33 cellular contexts compared by ENCODE assay signal in the genomic region with DNA sequence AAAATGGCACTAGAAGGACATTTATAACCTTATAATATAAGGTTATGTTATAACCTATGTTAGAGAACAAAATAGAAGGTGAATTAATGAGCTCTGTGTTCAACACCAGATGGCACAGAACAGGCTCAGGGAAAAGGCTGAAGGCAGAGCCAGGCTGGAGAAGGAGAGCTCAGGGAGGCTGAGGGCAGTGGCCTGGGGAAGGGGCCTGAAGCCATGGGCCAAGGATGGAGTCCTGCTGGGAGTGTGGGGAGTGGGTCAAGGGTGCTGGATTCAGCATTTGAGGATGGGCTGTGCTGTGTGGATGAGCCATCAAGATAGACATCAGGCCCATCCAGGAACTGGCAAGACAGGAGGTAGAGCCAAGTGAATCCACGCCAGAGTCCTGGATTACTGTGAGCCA.
"Had no signal": no experiment of that assay in that cellular context is flagged by ENCODE, and none has a peak within 500 bp of the region (broad histone marks: within the 10 kb centered on the region; RNA-seq: fewer than 3 reads in every experiment).

No MANE protein-coding gene starts in this region.

- H3K27me3 Mint-ChIP-seq: activated B cell treated with CpG ODN at 0.5 μM for 24 hours; activated CD4-positive, alpha-beta memory T cell treated with anti-CD3 and anti-CD28 coated beads for 36 hours; activated CD4-positive, alpha-beta T cell treated with anti-CD3 and anti-CD28 coated beads, Interleukin-2, amount 10 ng/mL, durations not matched to agents 24 days and 14 days; activated CD8-positive, alpha-beta T cell treated with anti-CD3 and anti-CD28 coated beads for 36 hours; activated naive CD4-positive, alpha-beta T cell treated with anti-CD3 and anti-CD28 coated beads, Interleukin-2, amount 10 ng/mL, durations not matched to agents 7 days and 5 days; activated naive CD8-positive, alpha-beta T cell treated with anti-CD3 and anti-CD28 coated beads for 36 hours; activated T-helper 17 cell treated with anti-CD3 and anti-CD28 coated beads, Interleukin-2, amount 50 U/mL, for 72 hours had no signal

- H3K27ac Mint-ChIP-seq: activated B cell treated with CpG ODN at 0.5 μM for 24 hours; activated CD4-positive, alpha-beta memory T cell treated with anti-CD3 and anti-CD28 coated beads for 36 hours; activated CD4-positive, alpha-beta T cell treated with anti-CD3 and anti-CD28 coated beads, Interleukin-2, amount 10 ng/mL, durations not matched to agents 24 days and 14 days; activated CD8-positive, alpha-beta T cell treated with anti-CD3 and anti-CD28 coated beads for 36 hours; activated naive CD4-positive, alpha-beta T cell treated with anti-CD3 and anti-CD28 coated beads, Interleukin-2, amount 10 ng/mL, durations not matched to agents 7 days and 5 days; activated naive CD8-positive, alpha-beta T cell treated with anti-CD3 and anti-CD28 coated beads for 36 hours; activated T-cell treated with anti-CD3 and anti-CD28 coated beads, Interleukin-2, amount 50 U/mL, for 72 hours; activated T-helper 1 cell treated with anti-CD3 and anti-CD28 coated beads, Interleukin-12 subunit alpha, Interleukin-12 subunit beta, Interleukin-2, Interleukin-4 antibody, amounts not matched to agents 30 ng/mL and 10 ng/mL and 1 ng/mL, durations not matched to agents 14 hours and 24 hours and 36 hours; activated T-helper 17 cell treated with anti-CD3 and anti-CD28 coated beads, Interleukin-2, amount 50 U/mL, for 72 hours; T-helper 1 cell treated with Interleukin-12 subunit alpha and Interleukin-12 subunit beta and Interleukin-4 antibody, amounts not matched to agents 30 μg/mL and 1 μg/mL, for 36 hours; T-helper 2 cell treated with Interferon-gamma antibody and Interleukin-4, amounts not matched to agents 5 μg/mL and 100 μg/mL, for 36 hours had no signal

- H3K4me3 Mint-ChIP-seq: activated B cell treated with CpG ODN at 0.5 μM for 24 hours; activated CD4-positive, alpha-beta memory T cell treated with anti-CD3 and anti-CD28 coated beads for 36 hours; activated CD4-positive, alpha-beta T cell treated with anti-CD3 and anti-CD28 coated beads, Interleukin-2, amount 10 ng/mL, durations not matched to agents 24 days and 14 days; activated CD8-positive, alpha-beta T cell treated with anti-CD3 and anti-CD28 coated beads for 36 hours; activated naive CD4-positive, alpha-beta T cell treated with anti-CD3 and anti-CD28 coated beads, Interleukin-2, amount 10 ng/mL, durations not matched to agents 7 days and 5 days; activated naive CD8-positive, alpha-beta T cell treated with anti-CD3 and anti-CD28 coated beads for 36 hours; activated T-cell treated with anti-CD3 and anti-CD28 coated beads, Interleukin-2, amount 50 U/mL, for 4 hours; activated T-cell treated with anti-CD3 and anti-CD28 coated beads, Interleukin-2, amount 50 U/mL, for 72 hours; activated T-helper 1 cell treated with anti-CD3 and anti-CD28 coated beads, Interleukin-12 subunit alpha, Interleukin-12 subunit beta, Interleukin-2, Interleukin-4 antibody, amounts not matched to agents 30 ng/mL and 10 ng/mL and 1 ng/mL, durations not matched to agents 14 hours and 24 hours and 36 hours; activated T-helper 17 cell treated with anti-CD3 and anti-CD28 coated beads, Interleukin-2, amount 50 U/mL, for 72 hours; T-helper 1 cell treated with Interleukin-12 subunit alpha and Interleukin-12 subunit beta and Interleukin-4 antibody, amounts not matched to agents 30 μg/mL and 1 μg/mL, for 36 hours; T-helper 2 cell treated with Interferon-gamma antibody and Interleukin-4, amounts not matched to agents 5 μg/mL and 100 μg/mL, for 36 hours had no signal

- H3K27me3 ChIP-seq: adrenal gland, body of pancreas, brain microvascular endothelial cell, breast epithelium had no signal

- H3K9me3 ChIP-seq: adrenal gland had no signal

- H3K36me3 Mint-ChIP-seq: activated CD4-positive, alpha-beta memory T cell treated with anti-CD3 and anti-CD28 coated beads for 36 hours; activated naive CD4-positive, alpha-beta T cell treated with anti-CD3 and anti-CD28 coated beads, Interleukin-2, amount 10 ng/mL, durations not matched to agents 7 days and 5 days; activated naive CD8-positive, alpha-beta T cell treated with anti-CD3 and anti-CD28 coated beads for 36 hours had no signal

- H3K36me3 ChIP-seq: adrenal gland, brain microvascular endothelial cell, breast epithelium had no signal

- H3K4me3 ChIP-seq: adrenal gland, body of pancreas, breast epithelium had no signal

- H3K4me1 Mint-ChIP-seq: activated B cell treated with CpG ODN at 0.5 μM for 24 hours; activated CD4-positive, alpha-beta T cell treated with anti-CD3 and anti-CD28 coated beads, Interleukin-2, amount 10 ng/mL, durations not matched to agents 24 days and 14 days; activated naive CD4-positive, alpha-beta T cell treated with anti-CD3 and anti-CD28 coated beads, Interleukin-2, amount 10 ng/mL, durations not matched to agents 7 days and 5 days; activated naive CD8-positive, alpha-beta T cell treated with anti-CD3 and anti-CD28 coated beads for 36 hours; activated T-helper 17 cell treated with anti-CD3 and anti-CD28 coated beads, Interleukin-2, amount 50 U/mL, for 72 hours had no signal

- DNase-seq: activated B cell treated with CpG ODN at 0.5 μM for 24 hours; activated CD4-positive, alpha-beta memory T cell treated with anti-CD3 and anti-CD28 coated beads for 36 hours; activated CD4-positive, alpha-beta T cell treated with anti-CD3 and anti-CD28 coated beads for 4 hours; activated CD4-positive, alpha-beta T cell treated with anti-CD3 and anti-CD28 coated beads, Interleukin-2, amount 10 ng/mL, durations not matched to agents 24 days and 14 days; activated CD4-positive, alpha-beta T cell treated with anti-CD3 and anti-CD28 coated beads, Interleukin-2, amount 50 U/mL, for 1 hour; activated CD4-positive, alpha-beta T cell treated with anti-CD3 and anti-CD28 coated beads, Interleukin-2, amount 50 U/mL, for 4 hours; activated CD4-positive, CD25-positive, alpha-beta regulatory T cell treated with anti-CD3 and anti-CD28 coated beads, Interleukin-2, amount 50 U/mL, for 72 hours; activated CD8-positive, alpha-beta memory T cell treated with anti-CD3 and anti-CD28 coated beads, Interleukin-2, amount 50 U/mL, for 4 hours; activated CD8-positive, alpha-beta T cell treated with anti-CD3 and anti-CD28 coated beads for 36 hours; activated effector memory CD4-positive, alpha-beta T cell treated with anti-CD3 and anti-CD28 coated beads, Interleukin-2, amount 50 U/mL, for 16 hours; activated gamma-delta T cell treated with Interleukin-2 at 50 U/mL for 16 hours; activated naive CD4-positive, alpha-beta T cell; activated naive CD4-positive, alpha-beta T cell treated with anti-CD3 and anti-CD28 coated beads, Interleukin-2, amount 10 ng/mL, durations not matched to agents 7 days and 5 days; activated naive CD8-positive, alpha-beta T cell treated with anti-CD3 and anti-CD28 coated beads for 36 hours; activated T-cell treated with anti-CD3 and anti-CD28 coated beads for 4 hours; activated T-cell treated with anti-CD3 and anti-CD28 coated beads, Interleukin-2, amount 50 U/mL, for 1 hour; activated T-cell treated with anti-CD3 and anti-CD28 coated beads, Interleukin-2, amount 50 U/mL, for 4 hours; activated T-cell treated with anti-CD3 and anti-CD28 coated beads, Interleukin-2, amount 50 U/mL, for 72 hours; adrenal gland; amniotic stem cell; body of pancreas; brain microvascular endothelial cell; central memory CD4-positive, alpha-beta T cell; SW 1271; T-helper 1 cell; T-helper 2 cell; T-helper 9 cell had no signal

- H3K4me1 ChIP-seq: adrenal gland, body of pancreas, breast epithelium had no signal

- H3K27ac ChIP-seq: adrenal gland, body of pancreas, brain microvascular endothelial cell, breast epithelium, VCaP had no signal
